Comparison of ENCODE assay signal across 17 cellular contexts in the genomic region with DNA sequence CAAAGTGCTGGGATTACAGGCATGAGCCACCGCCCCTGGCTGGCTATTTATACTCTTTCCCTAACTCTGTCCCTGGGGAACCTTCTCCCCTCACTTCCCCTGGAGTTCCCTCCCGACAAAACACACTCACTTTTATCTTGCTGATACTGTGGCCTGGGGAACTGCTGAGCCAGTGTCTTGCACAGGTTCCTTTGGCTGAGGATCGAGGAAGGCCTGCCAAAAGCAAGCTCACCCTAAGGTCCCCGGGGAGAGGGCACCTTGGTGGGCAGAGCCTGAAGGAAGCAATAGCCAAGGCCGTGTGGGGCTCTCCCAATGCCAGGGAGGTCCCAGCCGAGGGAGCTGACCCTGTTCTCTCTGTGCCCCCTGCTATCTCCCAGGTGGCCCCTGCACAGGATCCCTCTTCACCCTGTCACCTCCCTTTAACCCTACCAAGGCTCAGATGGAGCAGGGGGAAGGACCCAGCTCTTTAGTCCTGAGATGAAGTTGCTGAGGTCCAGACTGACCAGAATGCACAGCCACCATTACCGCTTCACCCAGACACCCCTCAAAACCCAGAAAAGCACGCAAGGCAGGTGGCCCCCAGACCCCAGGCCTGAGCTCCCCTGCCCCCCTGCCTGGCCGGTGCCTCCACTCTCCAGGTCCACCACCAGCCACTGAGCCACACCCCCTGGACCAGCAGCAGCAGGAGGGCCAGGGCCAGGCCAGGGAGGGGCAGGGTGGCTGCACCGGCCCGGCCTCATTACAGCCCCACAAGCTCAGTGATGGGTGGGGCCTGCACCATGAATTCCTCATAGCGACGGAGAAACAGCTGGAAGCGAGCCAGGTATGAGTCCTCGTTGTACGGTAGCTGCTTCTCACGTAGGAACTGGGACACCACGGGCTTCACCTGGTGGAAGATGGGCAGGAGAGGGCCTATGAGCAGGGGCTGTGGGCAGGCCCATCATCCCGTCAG. TPM values are rescaled to one million over a fixed set of nuclear protein-coding genes. Genes with fewer than 3 reads are reported as not detected.
DNase-seq lines count a peak whose midpoint lies in the region; TF ChIP-seq lines count a peak whose summit lies in the region.
"Had no signal": no experiment of that assay in that cellular context is flagged by ENCODE, and none has a peak within 500 bp of the region (broad histone marks: within the 10 kb centered on the region; RNA-seq: fewer than 3 reads in every experiment).

No MANE protein-coding gene starts in this region.

- intact Hi-C loops in colonic mucosa (cut with DNase I) = no loop called here

- H3K27ac ChIP-seq in colonic mucosa = no peak overlapping the region
- no peak overlapping the region for H3K27ac ChIP-seq in mucosa of rectum (ENCODE audit: low read depth in 2 of 2, low read length in 2 of 2)
- H3K27ac ChIP-seq: C4-2B had no signal

- peak; percentile 26 for DNase-seq in COR-L47 (lab: John Stamatoyannopoulos, UW)
- peak; percentile 85 for DNase-seq in colonic mucosa
- DNase-seq in NCI-H2081 treated with DMSO at 0.1 percent for 48 hours (lab: John Stamatoyannopoulos, UW) = no peak
- no peak for DNase-seq in DMS114 treated with DMSO at 0.1 percent for 48 hours (lab: John Stamatoyannopoulos, UW; ENCODE audit: unreplicated experiment)
- DNase-seq in NCI-H2196 (lab: John Stamatoyannopoulos, UW; ENCODE audit: unreplicated experiment) = no peak
- no peak for DNase-seq in activated naive CD4-positive, alpha-beta T cell (lab: John Stamatoyannopoulos, UW)
- DNase-seq: activated CD8-positive, alpha-beta memory T cell treated with anti-CD3 and anti-CD28 coated beads, Interleukin-2, amount 50 U/mL, for 48 hours; activated naive CD8-positive, alpha-beta T cell treated with anti-CD3 and anti-CD28 coated beads, Interleukin-2, amount 10 ng/mL, durations not matched to agents 7 days and 5 days; Kasumi-1; NCI-H187 treated with DMSO at 0.1 percent for 48 hours; stimulated activated naive CD8-positive, alpha-beta T cell treated with anti-CD3 and anti-CD28 coated beads, Interleukin-15, amount 100 ng/mL, for 72 hours; SW 1271 had no signal

- no peak overlapping the region for H3K4me3 ChIP-seq in colonic mucosa
- H3K4me3 ChIP-seq in mucosa of rectum (ENCODE audit: low read length in 2 of 2) = peak overlapping the region in 1 of 2 donors; percentile 12

- no peaks in the 10 kb centered on the region for H3K4me1 ChIP-seq in colonic mucosa
- H3K4me1 ChIP-seq in mucosa of rectum (ENCODE audit: control insufficient read depth in 2 of 2, insufficient read depth in 2 of 2, low read length in 2 of 2) = peaks cover 11 to 12% of the 10 kb centered on the region in 2 donors

- TF ChIP-seq CTCF in colonic mucosa (IDR thresholded peaks at IDR 0.05) = no peak

- H3K36me3 ChIP-seq in colonic mucosa (no peaks in the 10 kb centered on the region), mucosa of rectum (ENCODE audit: control insufficient read depth in 2 of 2, insufficient read depth in 2 of 2, low read length in 2 of 2) (no peaks in the 10 kb centered on the region)

- H3K9me3 ChIP-seq in colonic mucosa (no peaks in the 10 kb centered on the region), mucosa of rectum (ENCODE audit: control insufficient read depth in 2 of 2, low read length in 2 of 2) (no peaks in the 10 kb centered on the region)

- TF ChIP-seq EP300 in Ishikawa (IDR thresholded peaks at IDR 0.05; ENCODE audit: borderline replicate concordance) = no peak

- no peak overlapping the region for H3K9ac ChIP-seq in colonic mucosa (ENCODE audit: low read depth in 2 of 2, low read length in 2 of 2)
- peak overlapping the region; percentile 24 to 27 for H3K9ac ChIP-seq in mucosa of rectum (ENCODE audit: low read depth in 1 of 2, low read length in 2 of 2)

- H3K27me3 ChIP-seq in colonic mucosa (no peaks in the 10 kb centered on the region), mucosa of rectum (ENCODE audit: control insufficient read depth in 2 of 2, insufficient read depth in 2 of 2, low read length in 2 of 2) (peaks cover 0 to 1% of the 10 kb centered on the region in 2 donors)

- no peak for TF ChIP-seq RAD21 in Ishikawa (IDR thresholded peaks at IDR 0.05; ENCODE audit: low read depth)

TF ChIP-seq in Ishikawa, 13 proteins besides CTCF, POLR2A, EP300 and RAD21:
- peak; percentile 84 for TF ChIP-seq NFIC (IDR thresholded peaks at IDR 0.05)
- peak; percentile 37; the same call in 1 of the 2 replicates for TF ChIP-seq TEAD4 (IDR thresholded peaks at IDR 0.05)
- no peak for TF ChIP-seq TAF1 (IDR thresholded peaks at IDR 0.05; ENCODE audit: low read depth)
- 0 out of 2 replicates have a peak, but pooled peaks have one; percentile 23 for TF ChIP-seq TCF12 (IDR thresholded peaks at IDR 0.05; ENCODE audit: low read depth)
- no peak for TF ChIP-seq CREB1 (IDR thresholded peaks at IDR 0.05; ENCODE audit: low read depth)
- TF ChIP-seq, protein P1, sequence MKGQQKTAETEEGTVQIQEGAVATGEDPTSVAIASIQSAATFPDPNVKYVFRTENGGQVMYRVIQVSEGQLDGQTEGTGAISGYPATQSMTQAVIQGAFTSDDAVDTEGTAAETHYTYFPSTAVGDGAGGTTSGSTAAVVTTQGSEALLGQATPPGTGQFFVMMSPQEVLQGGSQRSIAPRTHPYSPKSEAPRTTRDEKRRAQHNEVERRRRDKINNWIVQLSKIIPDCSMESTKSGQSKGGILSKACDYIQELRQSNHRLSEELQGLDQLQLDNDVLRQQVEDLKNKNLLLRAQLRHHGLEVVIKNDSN (IDR thresholded peaks at IDR 0.05) = no peak

RNA-seq across cellular contexts. Expression of a gene that starts 5.1 kb away (rescaled TPM):
- total RNA-seq in colonic mucosa = 10 to 100 TPM; 17.7 to 26.9 TPM

RNA-seq across cellular contexts. Expression of a gene that starts 15.6 kb away (rescaled TPM):
- total RNA-seq in colonic mucosa = 10 to 100 TPM in 1 of 2 donors, under 1 TPM in 1; 0.30 to 18.4 TPM
- total RNA-seq: activated naive CD8-positive, alpha-beta T cell treated with anti-CD3 and anti-CD28 coated beads, Interleukin-2, amount 10 ng/mL, durations not matched to agents 7 days and 5 days; myocyte had no signal

RNA-seq across cellular contexts. Expression of a gene that starts 18.2 kb away (rescaled TPM):
- total RNA-seq in colonic mucosa = under 1 TPM; 0.16 to 0.30 TPM
- total RNA-seq: myocyte had no signal

RNA-seq across cellular contexts. Expression of a gene that starts 45.2 kb away (rescaled TPM):
- total RNA-seq in colonic mucosa = under 1 TPM in 1 of 2 donors, not detected in 1; 0.05 TPM
- total RNA-seq: activated naive CD8-positive, alpha-beta T cell treated with anti-CD3 and anti-CD28 coated beads, Interleukin-2, amount 10 ng/mL, durations not matched to agents 7 days and 5 days; myocyte had no signal

RNA-seq across cellular contexts. Expression of a gene that starts 46.2 kb away (rescaled TPM):
- 10 to 100 TPM in 1 of 2 donors, 1 to 10 TPM in 1; 5.7 to 18.4 TPM for total RNA-seq in colonic mucosa
- total RNA-seq: activated naive CD8-positive, alpha-beta T cell treated with anti-CD3 and anti-CD28 coated beads, Interleukin-2, amount 10 ng/mL, durations not matched to agents 7 days and 5 days; frontal cortex; myocyte had no signal

Comparison
In these comparisons a context has a peak if more than half of its experiments do, and no peak if none do; other contexts are left out.
1. DNase-seq: peak in COR-L47 (single experiment) and colonic mucosa (single experiment); none in NCI-H2081 treated with DMSO at 0.1 percent for 48 hours (single experiment), DMS114 treated with DMSO at 0.1 percent for 48 hours (single experiment), NCI-H2196 (single experiment) and activated naive CD4-positive, alpha-beta T cell (0 of 4).
2. H3K9ac ChIP-seq: peak in mucosa of rectum (2 of 2); none in colonic mucosa (0 of 2).